In the genomic region with DNA sequence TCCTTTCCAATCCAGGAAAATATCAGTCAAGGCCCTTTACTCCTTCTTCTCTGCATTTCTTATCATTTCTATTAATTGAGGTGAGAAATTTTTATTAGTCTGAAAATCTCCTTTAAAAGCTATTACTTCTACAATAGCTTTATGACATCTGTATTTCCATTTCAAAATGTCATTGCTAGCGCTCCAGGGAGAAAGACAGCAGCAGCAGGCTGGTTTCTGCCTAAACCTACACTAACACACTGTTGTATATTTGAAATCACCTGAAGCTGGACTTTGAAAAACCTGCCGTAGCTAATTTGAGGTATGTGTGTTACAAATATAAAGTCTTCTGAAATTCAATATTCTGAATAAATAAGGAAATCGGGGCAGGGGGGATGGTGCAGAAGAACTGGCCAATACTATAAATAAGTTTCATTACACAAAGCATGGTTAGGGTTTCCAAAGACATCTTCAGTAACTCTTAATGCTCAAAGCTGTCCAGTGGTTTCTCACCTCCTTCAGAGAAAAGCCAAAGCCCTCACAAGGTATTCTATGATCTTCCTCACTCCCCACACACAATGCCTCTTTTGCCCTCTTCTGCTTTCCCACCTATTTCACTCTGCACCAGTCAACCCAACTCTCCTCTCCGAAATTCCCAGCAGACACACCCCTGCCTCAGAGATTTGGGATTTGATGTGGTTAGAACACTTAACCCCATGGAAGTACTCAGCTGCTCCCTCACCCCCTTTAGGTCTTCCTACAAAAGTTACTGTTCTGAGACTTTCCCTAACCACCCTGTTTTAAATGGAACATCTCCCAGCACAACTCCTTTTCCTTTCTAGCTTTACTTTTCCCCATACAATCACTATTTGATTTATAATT, we compare ENCODE assay signal across 13 cellular contexts.
"Had no signal": no experiment of that assay in that cellular context is flagged by ENCODE, and none has a peak within 500 bp of the region (broad histone marks: within the 10 kb centered on the region; RNA-seq: fewer than 3 reads in every experiment).

No MANE protein-coding gene starts in this region.

- H3K27me3 ChIP-seq: right atrium auricular region, spleen, tibial nerve, vagina had no signal

- H3K9me3 Mint-ChIP-seq: activated naive CD8-positive, alpha-beta T cell treated with anti-CD3 and anti-CD28 coated beads for 36 hours had no signal

- H3K36me3 ChIP-seq: right atrium auricular region, spleen, tibial nerve, vagina had no signal

- H3K27ac Mint-ChIP-seq: activated naive CD8-positive, alpha-beta T cell treated with anti-CD3 and anti-CD28 coated beads for 36 hours; stimulated activated naive B cell treated with anti-CD40 and anti-IgM and Interleukin-4, amounts not matched to agents 10 μg/mL and 1 μg/mL and 100 μg/mL, for 72 hours; T-helper 1 cell treated with Interleukin-12 subunit alpha and Interleukin-12 subunit beta and Interleukin-4 antibody, amounts not matched to agents 30 μg/mL and 1 μg/mL, for 36 hours had no signal

- H3K9me3 ChIP-seq: right atrium auricular region, tibial nerve, vagina had no signal

- ATAC-seq: activated T-cell treated with anti-CD3 and anti-CD28 coated beads, Interleukin-2, amount 50 U/mL, for 4 hours; left ventricle myocardium superior; stimulated activated naive B cell treated with anti-CD40 and anti-IgM and Interleukin-4, amounts not matched to agents 10 μg/mL and 1 μg/mL and 100 μg/mL, for 72 hours had no signal

- H3K27me3 Mint-ChIP-seq: activated naive CD8-positive, alpha-beta T cell treated with anti-CD3 and anti-CD28 coated beads for 36 hours; stimulated activated naive B cell treated with anti-CD40 and anti-IgM and Interleukin-4, amounts not matched to agents 10 μg/mL and 1 μg/mL and 100 μg/mL, for 72 hours had no signal

- H3K4me3 Mint-ChIP-seq: activated naive CD8-positive, alpha-beta T cell treated with anti-CD3 and anti-CD28 coated beads for 36 hours; activated T-cell treated with anti-CD3 and anti-CD28 coated beads, Interleukin-2, amount 50 U/mL, for 4 hours; stimulated activated naive B cell treated with anti-CD40 and anti-IgM and Interleukin-4, amounts not matched to agents 10 μg/mL and 1 μg/mL and 100 μg/mL, for 72 hours; T-helper 1 cell treated with Interleukin-12 subunit alpha and Interleukin-12 subunit beta and Interleukin-4 antibody, amounts not matched to agents 30 μg/mL and 1 μg/mL, for 36 hours had no signal

- H3K27ac ChIP-seq: right atrium auricular region, spleen, tibial nerve, vagina had no signal

- DNase-seq: activated CD4-positive, alpha-beta T cell treated with anti-CD3 and anti-CD28 coated beads, Interleukin-2, amount 50 U/mL, for 1 hour; activated gamma-delta T cell treated with Interleukin-2 at 50 U/mL for 16 hours; activated naive CD8-positive, alpha-beta T cell treated with anti-CD3 and anti-CD28 coated beads for 36 hours; activated T-cell treated with anti-CD3 and anti-CD28 coated beads, Interleukin-2, amount 50 U/mL, for 4 hours; foreskin melanocyte; left ventricle myocardium superior; spleen; stimulated activated CD4-positive, alpha-beta T cell treated with anti-CD3 and anti-CD28 coated beads, Interleukin-1b, Interleukin-23, amount 100 ng/mL, for 48 hours; stimulated activated naive B cell treated with anti-CD40 and anti-IgM and Interleukin-4, amounts not matched to agents 10 μg/mL and 1 μg/mL and 100 μg/mL, for 72 hours had no signal

- H3K36me3 Mint-ChIP-seq: activated naive CD8-positive, alpha-beta T cell treated with anti-CD3 and anti-CD28 coated beads for 36 hours had no signal

- H3K4me3 ChIP-seq: right atrium auricular region, spleen, tibial nerve, vagina had no signal
